22 cellular contexts compared by ENCODE assay signal in genomic region chr11:69273571-69273970, GRCh38. TPM values are rescaled to one million over a fixed set of nuclear protein-coding genes. Genes with fewer than 3 reads are reported as not detected.
"Had no signal": no experiment of that assay in that cellular context is flagged by ENCODE, and none has a peak within 500 bp of the region (broad histone marks: within the 10 kb centered on the region; RNA-seq: fewer than 3 reads in every experiment).

No MANE protein-coding gene starts in this region.

- H3K27ac ChIP-seq: adrenal gland, ascending aorta, coronary artery, SK-N-MC had no signal

- H3K4me3 ChIP-seq: adrenal gland, ascending aorta, coronary artery, SK-N-MC had no signal

- H3K27ac Mint-ChIP-seq: activated CD8-positive, alpha-beta T cell treated with anti-CD3 and anti-CD28 coated beads, Interleukin-2, amount 10 ng/mL, durations not matched to agents 7 days and 5 days; activated naive CD8-positive, alpha-beta T cell; activated T-helper 1 cell treated with anti-CD3 and anti-CD28 coated beads, Interleukin-12 subunit alpha, Interleukin-12 subunit beta, Interleukin-2, Interleukin-4 antibody, amounts not matched to agents 30 ng/mL and 10 ng/mL and 1 ng/mL, durations not matched to agents 14 hours and 24 hours and 36 hours; immature natural killer cell; memory B cell; nephron; stimulated activated naive CD8-positive, alpha-beta T cell treated with anti-CD3 and anti-CD28 coated beads, Interleukin-15, Interleukin-2, amounts not matched to agents 100 ng/mL and 50 ng/mL, for 24 hours had no signal

- DNase-seq: activated CD4-positive, alpha-beta T cell treated with anti-CD3 and anti-CD28 coated beads for 1 hour; activated CD4-positive, alpha-beta T cell treated with anti-CD3 and anti-CD28 coated beads, Interleukin-2, amount 50 U/mL, for 1 hour; activated CD8-positive, alpha-beta T cell treated with anti-CD3 and anti-CD28 coated beads, Interleukin-2, amount 10 ng/mL, durations not matched to agents 7 days and 5 days; adrenal gland; foreskin melanocyte; immature natural killer cell; kidney glomerular epithelial cell; stimulated activated CD4-positive, alpha-beta T cell treated with anti-CD3 and anti-CD28 coated beads, Interleukin-1b, Interleukin-23, amount 100 ng/mL, for 48 hours; SW 1271; T-helper 2 cell; trophoblast cell had no signal

- H3K4me3 Mint-ChIP-seq: activated CD8-positive, alpha-beta T cell treated with anti-CD3 and anti-CD28 coated beads, Interleukin-2, amount 10 ng/mL, durations not matched to agents 7 days and 5 days; activated naive CD8-positive, alpha-beta T cell; activated T-helper 1 cell treated with anti-CD3 and anti-CD28 coated beads, Interleukin-12 subunit alpha, Interleukin-12 subunit beta, Interleukin-2, Interleukin-4 antibody, amounts not matched to agents 30 ng/mL and 10 ng/mL and 1 ng/mL, durations not matched to agents 14 hours and 24 hours and 36 hours; central memory CD8-positive, alpha-beta T cell; immature natural killer cell; memory B cell; nephron; stimulated activated naive CD8-positive, alpha-beta T cell treated with anti-CD3 and anti-CD28 coated beads, Interleukin-15, Interleukin-2, amounts not matched to agents 100 ng/mL and 50 ng/mL, for 24 hours had no signal

- H3K4me1 ChIP-seq: adrenal gland, ascending aorta had no signal

- H3K36me3 Mint-ChIP-seq: activated naive CD8-positive, alpha-beta T cell; immature natural killer cell had no signal

- ATAC-seq: activated CD8-positive, alpha-beta T cell treated with anti-CD3 and anti-CD28 coated beads, Interleukin-2, amount 10 ng/mL, durations not matched to agents 7 days and 5 days had no signal

- H3K36me3 ChIP-seq: adrenal gland, ascending aorta had no signal

- H3K9me3 Mint-ChIP-seq: activated T-helper 1 cell treated with anti-CD3 and anti-CD28 coated beads, Interleukin-12 subunit alpha, Interleukin-12 subunit beta, Interleukin-2, Interleukin-4 antibody, amounts not matched to agents 30 ng/mL and 10 ng/mL and 1 ng/mL, durations not matched to agents 14 hours and 24 hours and 36 hours; central memory CD8-positive, alpha-beta T cell; immature natural killer cell; nephron; stimulated activated naive CD8-positive, alpha-beta T cell treated with anti-CD3 and anti-CD28 coated beads, Interleukin-15, Interleukin-2, amounts not matched to agents 100 ng/mL and 50 ng/mL, for 24 hours had no signal

- H3K4me1 Mint-ChIP-seq: central memory CD8-positive, alpha-beta T cell; immature natural killer cell had no signal

- H3K27me3 ChIP-seq: adrenal gland, ascending aorta had no signal

- H3K9me3 ChIP-seq: adrenal gland, ascending aorta had no signal

- H3K27me3 Mint-ChIP-seq: activated naive CD8-positive, alpha-beta T cell; central memory CD8-positive, alpha-beta T cell had no signal

RNA-seq across cellular contexts. Expression of gene MYEOV, which starts 20.4 kb away (rescaled TPM):
- total RNA-seq: activated CD8-positive, alpha-beta T cell treated with anti-CD3 and anti-CD28 coated beads, Interleukin-2, amount 10 ng/mL, durations not matched to agents 7 days and 5 days; ascending aorta; myocyte; skeletal muscle tissue had no signal
- polyA plus RNA-seq: immature natural killer cell had no signal
